18 cellular contexts compared by ENCODE assay signal in genomic region chr13:37085656-37086055, GRCh38. TPM values are rescaled to one million over a fixed set of nuclear protein-coding genes. Genes with fewer than 3 reads are reported as not detected.
DNase-seq lines count a peak whose midpoint lies in the region; ATAC-seq, FAIRE-seq and TF ChIP-seq lines count a peak whose summit lies in the region.
"Had no signal": no experiment of that assay in that cellular context is flagged by ENCODE, and none has a peak within 500 bp of the region (broad histone marks: within the 10 kb centered on the region; RNA-seq: fewer than 3 reads in every experiment).

No MANE protein-coding gene starts in this region.

- H3K27ac ChIP-seq in GM23248: no peak overlapping the region
- no peak overlapping the region for H3K27ac ChIP-seq in kidney (ENCODE audit: low read depth in 2 of 2, low read length in 2 of 2)
- no peak overlapping the region for H3K27ac ChIP-seq in caudate nucleus (ENCODE audit: low read depth, low read length)

- no peaks in the 10 kb centered on the region for H4K20me1 ChIP-seq in GM23248 (ENCODE audit: insufficient read depth)

- H3K9ac ChIP-seq in GM23248 (no peak overlapping the region), kidney (ENCODE audit: low read length in 2 of 2) (no peak overlapping the region)

- no peak for TF ChIP-seq CTCF in kidney (IDR thresholded peaks at IDR 0.05; ENCODE audit: borderline replicate concordance, extremely low read depth, insufficient read depth)

- H3K4me1 ChIP-seq in GM23248 (ENCODE audit: insufficient read depth) (0 out of 2 replicates have a peak, but pooled peaks cover 5% of the 10 kb centered on the region), kidney (ENCODE audit: control insufficient read depth in 1 of 2, insufficient read depth in 1 of 2, low read depth in 1 of 2, low read length in 2 of 2) (no peaks in the 10 kb centered on the region)
- H3K4me1 ChIP-seq: BE2C had no signal

- no peaks in the 10 kb centered on the region for H3K36me3 ChIP-seq in GM23248 (ENCODE audit: low read depth)
- H3K36me3 ChIP-seq in kidney (ENCODE audit: control insufficient read depth in 1 of 2, insufficient read depth in 2 of 2, low read length in 2 of 2): no peaks in the 10 kb centered on the region
- H3K36me3 ChIP-seq: BE2C had no signal

- H3K4me3 ChIP-seq in GM23248 (no peak overlapping the region), kidney (ENCODE audit: low read length in 2 of 2) (no peak overlapping the region)

- H3K27me3 ChIP-seq in GM23248 (replicated peaks; ENCODE audit: insufficient read depth): no peaks in the 10 kb centered on the region

- DNase-seq in GM23248 (no peak), fibroblast of gingiva (ENCODE audit: low read depth) (peak; percentile 32), kidney (no peak), caudate nucleus (lab: John Stamatoyannopoulos, UW) (no peak)
- DNase-seq in activated CD8-positive, alpha-beta memory T cell treated with anti-CD3 and anti-CD28 coated beads, Interleukin-2, amount 50 U/mL, for 48 hours: no peak
- DNase-seq: BE2C; C1 segment of cervical spinal cord; CD4-positive, CD25-positive, alpha-beta regulatory T cell; CD8-positive, alpha-beta memory T cell; COR-L47; H9 had no signal

- FAIRE-seq in kidney (lab: Jason Lieb, UNC): peak; percentile 17
- FAIRE-seq: G401.6, GM12892, GM18507, H1 had no signal

- no peaks in the 10 kb centered on the region for H3K79me2 ChIP-seq in GM23248 (ENCODE audit: insufficient read depth)

- 11 to 20% methylated on average over 1 of the region's 1 CpG for WGBS in GM23248 (ENCODE audit: low coverage in 1 of 2, low lambda C conversion rate in 2 of 2, missing lambda C conversion rate in 2 of 2), 2 experiments

- H3K9me3 ChIP-seq in GM23248 (ENCODE audit: low read depth) (no peaks in the 10 kb centered on the region), kidney (ENCODE audit: control insufficient read depth in 1 of 2, low read length in 2 of 2) (no peaks in the 10 kb centered on the region)
- H3K9me3 ChIP-seq: BE2C had no signal

- H3F3A ChIP-seq in GM23248 (ENCODE audit: insufficient read depth): no peaks in the 10 kb centered on the region

- peak overlapping the region; percentile 36; the same call in 1 of the 2 replicates for H2AFZ ChIP-seq in GM23248

- H3K9me2 ChIP-seq in GM23248 (ENCODE audit: insufficient read depth): no peaks in the 10 kb centered on the region

- no peak overlapping the region for H3K4me2 ChIP-seq in GM23248 (ENCODE audit: unreplicated experiment)

- intact Hi-C loops in kidney (cut with DNase I): no loop called here

- no peak for ATAC-seq in GM19397 (IDR thresholded peaks at IDR 0.05; ENCODE audit: unreplicated experiment)

- in situ Hi-C loops in GM23248 (cut with MboI): loop anchor here (25.0 kb wide), 2 partner anchors 1127 to 1452 kb away; no protein-coding TSS in a partner anchor

RNA-seq across cellular contexts. Expression of gene CSNK1A1L, which starts 19.8 kb away (rescaled TPM):
- not detected in 2 replicates for total RNA-seq in GM23248 (2014; rRNA removed; shearing (Covaris generic))
- polyA plus RNA-seq in GM23248 (2016; fragmentation: Nextera tagmentation; extraction: Ambion mirVana) (not detected in 2 replicates), kidney (ENCODE audit: insufficient read depth, low read depth, low replicate concordance) (not detected)
- not detected for total RNA-seq in kidney
- total RNA-seq: A172; CD4-positive, CD25-positive, alpha-beta regulatory T cell; CD8-positive, alpha-beta memory T cell; H1; H9; HT1080 had no signal
- polyA plus RNA-seq: CD4-positive, CD25-positive, alpha-beta regulatory T cell; CD8-positive, alpha-beta memory T cell; H1 had no signal

RNA-seq across cellular contexts. Expression of gene SUPT20H, which starts 26.2 kb away (rescaled TPM):
- total RNA-seq in GM23248 (2014; rRNA removed; shearing (Covaris generic)): 28.6 and 29.7 TPM in 2 replicates
- polyA plus RNA-seq in GM23248 (2016; fragmentation: Nextera tagmentation; extraction: Ambion mirVana): 38.8 and 45.1 TPM in 2 replicates
- total RNA-seq in kidney: 61.6 TPM
- 20.7 TPM for polyA plus RNA-seq in kidney (ENCODE audit: insufficient read depth, low read depth, low replicate concordance)
